ENCODE assay signal across 8 cellular contexts in the genomic region with DNA sequence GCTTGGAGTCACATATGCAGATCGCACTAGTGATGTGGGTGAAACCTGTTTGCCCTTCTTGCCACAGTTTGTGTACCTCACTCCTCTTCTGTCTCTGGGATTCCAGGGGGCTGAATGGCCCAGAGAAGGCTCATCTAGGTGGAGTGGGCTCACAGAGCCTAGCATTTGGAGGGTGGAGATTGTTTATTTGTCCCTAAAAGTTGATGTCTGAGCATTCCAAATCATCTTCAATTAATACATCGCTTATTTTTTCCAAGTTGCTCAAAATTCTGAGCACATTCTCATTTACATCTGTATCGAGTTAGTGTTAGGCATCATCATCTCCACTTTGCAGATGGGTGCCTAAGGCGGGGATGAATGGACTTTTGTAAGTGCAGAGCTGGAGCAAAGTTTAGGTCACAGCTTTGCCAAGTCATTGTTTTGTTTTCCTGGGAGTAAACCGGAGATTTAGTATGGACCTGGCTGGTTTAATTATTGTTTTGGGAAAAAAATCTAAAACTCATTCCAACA. TPM values are rescaled to one million over a fixed set of nuclear protein-coding genes. Genes with fewer than 3 reads are reported as not detected.
DNase-seq lines count a peak whose midpoint lies in the region; ATAC-seq, FAIRE-seq and TF ChIP-seq lines count a peak whose summit lies in the region.

No MANE protein-coding gene starts in this region.

- no peak overlapping the region for H2AFZ ChIP-seq in H1 (ENCODE audit: low read length)

- no peak overlapping the region for H3K23ac ChIP-seq in H1 (ENCODE audit: insufficient read length)

- peaks cover 11 to 12% of the 10 kb centered on the region in 2 experiments for H4K20me1 ChIP-seq in H1 (replicated peaks in 1 of 2; ENCODE audit: control insufficient read depth in 1 of 2, insufficient read depth in 2 of 2, low read length in 2 of 2)

- H3K18ac ChIP-seq in H1 (ENCODE audit: extremely low read depth, low read length) = no peak overlapping the region

- H2BK120ac ChIP-seq in H1 (replicated peaks; ENCODE audit: low read depth, low read length) = no peak overlapping the region

- H3K14ac ChIP-seq in H1 (ENCODE audit: insufficient read length) = no peak overlapping the region

- no peak overlapping the region for H4K5ac ChIP-seq in H1 (ENCODE audit: insufficient read length, low read depth, low read length)

- no peak overlapping the region for H3K27ac ChIP-seq in H1 (ENCODE audit: low read depth, low read length)

- no peak overlapping the region for H3K4ac ChIP-seq in H1 (replicated peaks; ENCODE audit: insufficient read length, low read depth, low read length)

- no peaks in the 10 kb centered on the region for H3K36me3 Mint-ChIP-seq in natural killer cell

- WGBS in H1 (ENCODE audit: extremely low coverage in 1 of 2, insufficient coverage in 1 of 2, insufficient read length in 1 of 2, insufficient replicate concordance in 2 of 2, low coverage in 1 of 2, low lambda C conversion rate in 2 of 2, missing lambda C conversion rate in 1 of 2), 2 experiments = 87% methylated on average over 5 of the region's 5 CpGs; no CpG with 5 or more reads in 1 of the 2 experiments

- TF ChIP-seq POLR2A in H1 (IDR thresholded peaks at IDR 0.05; ENCODE audit: control extremely low read depth in 1 of 2, low read depth in 2 of 2, low read length in 2 of 2) = no peak

- DNase-seq in AG10803 (ENCODE audit: low read depth) = peak; percentile 93
- DNase-seq in M059J (ENCODE audit: low read depth) = peak; percentile 53
- no peak for DNase-seq in H1 (ENCODE audit: low read depth in 1 of 2, low spot score in 2 of 2)
- no peak for DNase-seq in natural killer cell
- DNase-seq in NCI-H1092 (lab: John Stamatoyannopoulos, UW) = no peak
- DNase-seq in stimulated activated CD4-positive, alpha-beta T cell treated with anti-CD3 and anti-CD28 coated beads, Interleukin-2, amount 100 ng/mL, for 48 hours = no peak
- no peak for DNase-seq in CD1c-positive myeloid dendritic cell (ENCODE audit: extremely low spot score)
- DNase-seq in NCI-H2107 (lab: John Stamatoyannopoulos, UW) = no peak

- no peaks in the 10 kb centered on the region for H3K27me3 Mint-ChIP-seq in natural killer cell (ENCODE audit: low read depth in 2 of 2)

- TF ChIP-seq EP300 in H1 (IDR thresholded peaks at IDR 0.05; ENCODE audit: borderline replicate concordance in 1 of 2, low read depth in 2 of 2, low read length in 2 of 2) = no peak

- H3K4me3 ChIP-seq in AG10803 (ENCODE audit: low read length) (peak overlapping the region; percentile 84), H1 (ENCODE audit: extremely low read depth in 1 of 4, insufficient read depth in 2 of 4, low read depth in 3 of 4, low read length in 4 of 4) (peak overlapping the region; percentile 15 to 98 (median 58); a peak in 5 of 8 replicates)

- no peak for ATAC-seq in natural killer cell

- FAIRE-seq in H1 (lab: Jason Lieb, UNC) = no peak

- no peak overlapping the region for H2AK5ac ChIP-seq in H1 (ENCODE audit: low read depth, low read length)

- H3K36me3 ChIP-seq in H1 (ENCODE audit: control insufficient read depth in 2 of 4, insufficient read depth in 4 of 4, low read length in 3 of 4) = no peaks in the 10 kb centered on the region

- no peak overlapping the region; a peak in 1 of 7 replicates for H3K9ac ChIP-seq in H1 (replicated peaks in 1 of 4; ENCODE audit: extremely low read depth in 1 of 4, low read depth in 3 of 4, low read length in 3 of 4)

- intact Hi-C loops in natural killer cell (cut with micrococcal nuclease) = no loop called here

- H4K8ac ChIP-seq in H1 (ENCODE audit: extremely low read depth, insufficient read depth, low read length) = no peak overlapping the region

- peak overlapping the region; percentile 62 to 68 for H3K4me2 ChIP-seq in H1 (ENCODE audit: insufficient read depth in 1 of 2, low read depth in 2 of 2, low read length in 2 of 2)

- no peak for TF ChIP-seq RAD21 in H1 (IDR thresholded peaks at IDR 0.05 in 1 of 2, conservative IDR thresholded peaks at IDR 0.05 in 1 of 2; ENCODE audit: low read depth in 2 of 2, low read length in 2 of 2)

- CTCF ChIA-PET in H1 (lab: Charles Lee; ENCODE audit: partially characterized antibody) = interaction anchor here (1.0 to 1.3 kb wide), 3 partner anchors 26 to 166 kb away, joined by 3 to 4 read pairs (median 3); no protein-coding TSS in a partner anchor

- H2BK20ac ChIP-seq in H1 (ENCODE audit: low read length) = no peak overlapping the region

- H4K91ac ChIP-seq in H1 (replicated peaks; ENCODE audit: insufficient read length, low read length) = no peak overlapping the region

- no peaks in the 10 kb centered on the region for H3K9me3 Mint-ChIP-seq in natural killer cell

- POLR2A ChIA-PET in H1 (lab: Charles Lee; ENCODE audit: partially characterized antibody) = interaction anchor here (1.2 to 2.7 kb wide), 3 partner anchors 10 to 101 kb away, joined by 5 to 6 read pairs (median 6); no protein-coding TSS in a partner anchor

- H2BK15ac ChIP-seq in H1 (ENCODE audit: low read length) = no peak overlapping the region

- peaks cover 2% of the 10 kb centered on the region for H3K23me2 ChIP-seq in H1 (ENCODE audit: low read depth, low read length)

- H3K27me3 ChIP-seq in H1 (replicated peaks in 1 of 4; ENCODE audit: control insufficient read depth in 3 of 4, extremely low read depth in 1 of 4, insufficient read depth in 3 of 4, low read length in 3 of 4) = no peaks in the 10 kb centered on the region

- peaks cover 16 to 75% of the 10 kb centered on the region in 2 experiments; a peak in 3 of 4 replicates for H3K79me2 ChIP-seq in H1 (ENCODE audit: control insufficient read depth in 1 of 2, insufficient read depth in 2 of 2, low read length in 2 of 2)

- TF ChIP-seq CTCF in AG10803 (conservative IDR thresholded peaks at IDR 0.05; ENCODE audit: low read length) = no peak
- no peak for TF ChIP-seq CTCF in H1 (IDR thresholded peaks at IDR 0.05; ENCODE audit: control extremely low read depth in 1 of 3, insufficient read depth in 1 of 3, low read depth in 1 of 3, low read length in 3 of 3)
- no peak for TF ChIP-seq CTCF in natural killer cell (IDR thresholded peaks at IDR 0.05)

- peak overlapping the region; percentile 72 for H3K4me3 Mint-ChIP-seq in natural killer cell

- H3K4me1 Mint-ChIP-seq in natural killer cell = peaks cover 49 to 51% of the 10 kb centered on the region in 2 donors

- H3K56ac ChIP-seq in H1 (replicated peaks; ENCODE audit: insufficient read length, low read depth, low read length) = no peak overlapping the region

- H2BK5ac ChIP-seq in H1 (ENCODE audit: low read depth, low read length) = no peak overlapping the region

- H3K79me1 ChIP-seq in H1 (ENCODE audit: low read depth, low read length) = peaks cover 3% of the 10 kb centered on the region

- no peak overlapping the region for H2BK12ac ChIP-seq in H1 (ENCODE audit: low read depth, low read length)

- peak overlapping the region in 1 of 2 donors; percentile 21 for H3K27ac Mint-ChIP-seq in natural killer cell

- H3K9me3 ChIP-seq in H1 (ENCODE audit: insufficient read depth in 2 of 2, low read depth in 1 of 2, low read length in 1 of 2) = no peaks in the 10 kb centered on the region

- peaks cover 9 to 20% (median 15%) of the 10 kb centered on the region in 4 experiments for H3K4me1 ChIP-seq in H1 (replicated peaks in 1 of 4; ENCODE audit: control insufficient read depth in 3 of 4, insufficient read depth in 4 of 4, low read length in 3 of 4)

TF ChIP-seq in H1, 55 proteins besides CTCF, POLR2A, EP300 and RAD21:
- TF ChIP-seq CHD1 (IDR thresholded peaks at IDR 0.05; ENCODE audit: low read depth, low read length) (no peak), EGR1 (IDR thresholded peaks at IDR 0.05; ENCODE audit: borderline replicate concordance, low read depth, low read length) (no peak), RFX5 (IDR thresholded peaks at IDR 0.05; ENCODE audit: borderline replicate concordance, low read depth, low read length) (no peak), JUND (IDR thresholded peaks at IDR 0.05; ENCODE audit: low read length) (no peak)

RNA-seq across cellular contexts. Expression of a gene that starts 2.0 kb away (rescaled TPM):
- 14.4 and 33.0 TPM in 2 replicates for total RNA-seq in M059J (2014; rRNA removed; shearing (Covaris generic))
- 104 and 110 TPM in 2 replicates for total RNA-seq in H1 (2021; fragmentation: NEBNext Ultra II Directional; extraction: Animal tissue kit (Norgen Biotek cat#: 25700))
- 35.3 and 50.0 TPM in 2 replicates for polyA plus RNA-seq in H1 (2011; rRNA removed)
- 41.4 TPM for polyA plus RNA-seq in H1 (2011; cell fraction: cytosol; rRNA removed)
- 52.8 TPM for polyA plus RNA-seq in H1 (2011; cell fraction: nucleus; rRNA removed)
- 55.9 to 65.2 TPM (median 59.1 TPM) in 4 replicates for polyA plus RNA-seq in H1 (2012, experiment 1 of 2)
- 58.6 TPM for polyA plus RNA-seq in H1 (2012, experiment 2 of 2)
- polyA plus RNA-seq in H1 (2013, experiment 1 of 2) = 42.6 TPM
- 43.7 TPM for polyA plus RNA-seq in H1 (2013, experiment 2 of 2)
- polyA minus RNA-seq in H1 (2011; rRNA and poly(A)+ RNA removed) = 78.2 and 79.9 TPM in 2 replicates
- 59.2 TPM for polyA minus RNA-seq in H1 (2011; cell fraction: cytosol; rRNA and poly(A)+ RNA removed)
- polyA minus RNA-seq in H1 (2011; cell fraction: nucleus; rRNA and poly(A)+ RNA removed) = 41.2 TPM
- total RNA-seq in natural killer cell = 10 to 100 TPM; 49.7 to 65.6 (median 53.8) TPM

RNA-seq across cellular contexts. Expression of a gene that starts 59.6 kb away (rescaled TPM):
- not detected in 2 replicates for total RNA-seq in M059J (2014; rRNA removed; shearing (Covaris generic))
- total RNA-seq in H1 (2021; fragmentation: NEBNext Ultra II Directional; extraction: Animal tissue kit (Norgen Biotek cat#: 25700)) = not detected in 2 replicates
- not detected in 2 replicates for polyA plus RNA-seq in H1 (2011; rRNA removed)
- polyA plus RNA-seq in H1 (2011; cell fraction: cytosol; rRNA removed) = not detected
- polyA plus RNA-seq in H1 (2011; cell fraction: nucleus; rRNA removed) = not detected
- polyA plus RNA-seq in H1 (2012, experiment 1 of 2) = 0.11 to 0.28 TPM in 2 of 4 replicates, not detected in the others
- polyA plus RNA-seq in H1 (2012, experiment 2 of 2) = 0.73 TPM
- not detected for polyA plus RNA-seq in H1 (2013, experiment 1 of 2)
- polyA plus RNA-seq in H1 (2013, experiment 2 of 2) = not detected
- not detected in 2 replicates for polyA minus RNA-seq in H1 (2011; rRNA and poly(A)+ RNA removed)
- polyA minus RNA-seq in H1 (2011; cell fraction: cytosol; rRNA and poly(A)+ RNA removed) = not detected
- polyA minus RNA-seq in H1 (2011; cell fraction: nucleus; rRNA and poly(A)+ RNA removed) = not detected
- total RNA-seq in natural killer cell = not detected

Comparison
In these comparisons a context has a peak if more than half of its experiments do, and no peak if none do; other contexts are left out.
1. DNase-seq: peak in AG10803 (single experiment) and M059J (single experiment); none in H1 (0 of 2), natural killer cell (single experiment), NCI-H1092 (single experiment), stimulated activated CD4-positive, alpha-beta T cell treated with anti-CD3 and anti-CD28 coated beads, Interleukin-2, amount 100 ng/mL, for 48 hours (0 of 2), CD1c-positive myeloid dendritic cell (single experiment) and NCI-H2107 (single experiment).